Comparison of ENCODE assay signal across 3 cellular contexts in genomic region chrX:52171055-52171454, GRCh38. TPM values are rescaled to one million over a fixed set of nuclear protein-coding genes. Genes with fewer than 3 reads are reported as not detected.
"Had no signal": no experiment of that assay in that cellular context is flagged by ENCODE, and none has a peak within 500 bp of the region (broad histone marks: within the 10 kb centered on the region; RNA-seq: fewer than 3 reads in every experiment).

No MANE protein-coding gene starts in this region.

RNA-seq across cellular contexts. Expression of gene MAGED4, which starts 13.6 kb away (rescaled TPM):
- total RNA-seq: activated CD4-positive, alpha-beta T cell treated with anti-CD3 and anti-CD28 coated beads, Interleukin-2, amount 10 ng/mL, durations not matched to agents 24 days and 14 days; T-helper 1 cell treated with Interleukin-12 subunit alpha and Interleukin-12 subunit beta and Interleukin-4 antibody, amounts not matched to agents 30 ng/mL and 1 ng/mL, for 36 hours; T-helper 2 cell treated with Interferon-gamma antibody and Interleukin-4, amounts not matched to agents 100 ng/mL and 5 ng/mL, for 36 hours had no signal
